Comparison of ENCODE assay signal across 14 cellular contexts in genomic region chr15:32028921-32029320, GRCh38. TPM values are rescaled to one million over a fixed set of nuclear protein-coding genes. Genes with fewer than 3 reads are reported as not detected.
DNase-seq lines count a peak whose midpoint lies in the region; ATAC-seq and TF ChIP-seq lines count a peak whose summit lies in the region.
"Had no signal": no experiment of that assay in that cellular context is flagged by ENCODE, and none has a peak within 500 bp of the region (broad histone marks: within the 10 kb centered on the region; RNA-seq: fewer than 3 reads in every experiment).

No MANE protein-coding gene starts in this region.

- WGBS in hepatocyte (ENCODE audit: low lambda C conversion rate, missing lambda C conversion rate), result 17% methylated on average over 5 of the region's 5 CpGs
- WGBS in stomach, 5 donors, result 1 to 12% (median 6%) methylated on average over 5 of the region's 5 CpGs

- ATAC-seq in gastrocnemius medialis, result no peak
- ATAC-seq: activated CD4-positive, alpha-beta T cell treated with anti-CD3 and anti-CD28 coated beads for 36 hours had no signal

- H3K4me1 ChIP-seq in hepatocyte (ENCODE audit: insufficient read depth) (no peaks in the 10 kb centered on the region), stomach (peaks cover 7 to 33% (median 26%) of the 10 kb centered on the region in 4 donors), gastrocnemius medialis (peaks cover 10 to 13% of the 10 kb centered on the region in 2 donors)

- H3K79me2 ChIP-seq in hepatocyte, result no peaks in the 10 kb centered on the region

- peak overlapping the region; percentile 98 for H3K4me3 ChIP-seq in hepatocyte
- peak overlapping the region in 3 of 4 donors; percentile 59 to 81 (median 64) for H3K4me3 ChIP-seq in stomach
- peak overlapping the region in 1 of 4 donors; percentile 59 for H3K4me3 ChIP-seq in gastrocnemius medialis

- no peaks in the 10 kb centered on the region for H4K20me1 ChIP-seq in hepatocyte (ENCODE audit: insufficient read depth, poor library complexity, severe bottlenecking)

- H3K9me3 ChIP-seq in hepatocyte (ENCODE audit: low read depth), result no peaks in the 10 kb centered on the region
- H3K9me3 ChIP-seq in stomach, result no peaks in the 10 kb centered on the region
- H3K9me3 ChIP-seq in gastrocnemius medialis, result no peaks in the 10 kb centered on the region
- H3K9me3 ChIP-seq: ascending aorta, sigmoid colon had no signal

- H3K4me2 ChIP-seq in hepatocyte, result peak overlapping the region; percentile 99

- H3K27ac ChIP-seq in hepatocyte, result no peak overlapping the region
- H3K27ac ChIP-seq in stomach, result no peak overlapping the region
- no peak overlapping the region for H3K27ac ChIP-seq in gastrocnemius medialis
- H3K27ac ChIP-seq: ascending aorta, sigmoid colon had no signal

- peak in 2 of 3 experiments; percentile 28 to 29 for DNase-seq in NCI-H1417 (lab: John Stamatoyannopoulos, UW)
- no peak for DNase-seq in NCI-H1417 treated with DMSO at 0.1 percent for 48 hours (lab: John Stamatoyannopoulos, UW)
- peak; percentile 98 for DNase-seq in NCI-H524 treated with DMSO at 0.1 percent for 48 hours (lab: John Stamatoyannopoulos, UW)
- DNase-seq in hepatocyte (ENCODE audit: low spot score), result no peak
- DNase-seq in stomach, result no peak
- no peak for DNase-seq in ureter (ENCODE audit: low spot score)
- DNase-seq in gastrocnemius medialis, result no peak
- no peak for DNase-seq in HCEC 1CT
- DNase-seq: 8988T; activated CD4-positive, alpha-beta T cell treated with anti-CD3 and anti-CD28 coated beads for 36 hours; NCI-H774; sigmoid colon had no signal

- H2AFZ ChIP-seq in hepatocyte, result peak overlapping the region; percentile 99

- H3K9me2 ChIP-seq in hepatocyte (replicated peaks; ENCODE audit: insufficient read depth), result no peaks in the 10 kb centered on the region

- H3K27me3 ChIP-seq in hepatocyte (peaks cover 41% of the 10 kb centered on the region), stomach (peaks cover 0 to 57% (median 18%) of the 10 kb centered on the region in 3 donors), gastrocnemius medialis (peaks cover 7 to 18% (median 10%) of the 10 kb centered on the region in 3 donors)
- H3K27me3 ChIP-seq: ascending aorta had no signal

- TF ChIP-seq POLR2A in stomach (IDR thresholded peaks at IDR 0.05) (no peak), gastrocnemius medialis (IDR thresholded peaks at IDR 0.05) (no peak)

- H3K36me3 ChIP-seq in hepatocyte (replicated peaks; ENCODE audit: insufficient read depth, low read depth), result no peaks in the 10 kb centered on the region
- no peaks in the 10 kb centered on the region for H3K36me3 ChIP-seq in stomach
- H3K36me3 ChIP-seq in gastrocnemius medialis, result no peaks in the 10 kb centered on the region
- H3K36me3 ChIP-seq: ascending aorta, sigmoid colon had no signal

- in situ Hi-C loops in gastrocnemius medialis (cut with MboI; ENCODE audit: low sequenced_read_pairs in 4 of 4), result no loop called here

- intact Hi-C loops in stomach (cut with DNase I; ENCODE audit: low total_unique reads) (no loop called here), gastrocnemius medialis (cut with DNase I; ENCODE audit: low total_unique reads) (loop anchor here (2.0 kb wide), 1 partner anchor 54 kb away; no protein-coding TSS in a partner anchor)

- TF ChIP-seq CTCF in hepatocyte (IDR thresholded peaks at IDR 0.05; ENCODE audit: poor library complexity), result no peak
- TF ChIP-seq CTCF in stomach (IDR thresholded peaks at IDR 0.05), result no peak
- TF ChIP-seq CTCF in gastrocnemius medialis (IDR thresholded peaks at IDR 0.05 in 4 of 5, conservative IDR thresholded peaks at IDR 0.05 in 1 of 5), result no peak

- no peak for TF ChIP-seq EP300 in stomach (IDR thresholded peaks at IDR 0.05)

RNA-seq across cellular contexts. Expression of gene CHRNA7, which starts 1.4 kb away (rescaled TPM):
- total RNA-seq in hepatocyte, result 4.0 TPM in 2 replicates
- 3.0 and 5.4 TPM in 2 replicates for polyA plus RNA-seq in hepatocyte
- 100 to 1,000 TPM in 1 of 5 donors, 10 to 100 TPM in 4; 11.4 to 131 (median 39.7) TPM for total RNA-seq in stomach
- polyA plus RNA-seq in stomach, result 1 to 10 TPM; 1.1 to 1.4 (median 1.1) TPM
- 8.3 TPM for total RNA-seq in ureter
- total RNA-seq in gastrocnemius medialis, result 1 to 10 TPM in 1 of 4 donors, under 1 TPM in 3; 0.35 to 6.5 (median 0.66) TPM
- total RNA-seq: activated T-helper 1 cell treated with anti-CD3 and anti-CD28 coated beads, Interleukin-12 subunit alpha, Interleukin-12 subunit beta, Interleukin-2, Interleukin-4 antibody, amounts not matched to agents 30 ng/mL and 10 ng/mL and 1 ng/mL, durations not matched to agents 14 hours and 24 hours and 36 hours had no signal

Comparison
In these comparisons a context has a peak if more than half of its experiments do, and no peak if none do; other contexts are left out.
1. DNase-seq: peak in NCI-H1417 (2 of 3) and NCI-H524 treated with DMSO at 0.1 percent for 48 hours (single experiment); none in NCI-H1417 treated with DMSO at 0.1 percent for 48 hours (single experiment), hepatocyte (single experiment), stomach (single experiment), ureter (single experiment), gastrocnemius medialis (0 of 2) and HCEC 1CT (single experiment).